9 cellular contexts compared by ENCODE assay signal in genomic region chr2:3536682-3537632, GRCh38. TPM values are rescaled to one million over a fixed set of nuclear protein-coding genes. Genes with fewer than 3 reads are reported as not detected.
DNase-seq lines count a peak whose midpoint lies in the region; ATAC-seq, FAIRE-seq and TF ChIP-seq lines count a peak whose summit lies in the region.
"Had no signal": no experiment of that assay in that cellular context is flagged by ENCODE, and none has a peak within 500 bp of the region (broad histone marks: within the 10 kb centered on the region; RNA-seq: fewer than 3 reads in every experiment).

No MANE protein-coding gene starts in this region.

- H2AFZ ChIP-seq in endothelial cell of umbilical vein (ENCODE audit: low read depth, low read length): peak overlapping the region; percentile 90

- no peaks in the 10 kb centered on the region for H3K9me3 Mint-ChIP-seq in CD8-positive, alpha-beta T cell
- no peaks in the 10 kb centered on the region for H3K9me3 Mint-ChIP-seq in naive thymus-derived CD4-positive, alpha-beta T cell
- peaks cover 0 to 2% (median 0%) of the 10 kb centered on the region in 8 donors for H3K9me3 Mint-ChIP-seq in CD4-positive, alpha-beta memory T cell

- no peaks in the 10 kb centered on the region for H3K27me3 Mint-ChIP-seq in CD8-positive, alpha-beta T cell (ENCODE audit: low read depth)
- H3K27me3 Mint-ChIP-seq in naive thymus-derived CD4-positive, alpha-beta T cell: no peaks in the 10 kb centered on the region
- no peaks in the 10 kb centered on the region for H3K27me3 Mint-ChIP-seq in CD4-positive, alpha-beta memory T cell

- H4K20me1 ChIP-seq in endothelial cell of umbilical vein (replicated peaks; ENCODE audit: control insufficient read depth, extremely low read depth, insufficient read depth, low read length): no peaks in the 10 kb centered on the region

- no peaks in the 10 kb centered on the region for H3K4me1 ChIP-seq in CD8-positive, alpha-beta T cell (ENCODE audit: insufficient read depth, low read length)
- H3K4me1 ChIP-seq in endothelial cell of umbilical vein (ENCODE audit: control insufficient read depth, extremely low read depth, insufficient read depth, low read length): peaks cover 19% of the 10 kb centered on the region
- H3K4me1 ChIP-seq in naive thymus-derived CD4-positive, alpha-beta T cell (ENCODE audit: control insufficient read depth in 2 of 2, insufficient read depth in 2 of 2, low read length in 2 of 2): no peaks in the 10 kb centered on the region
- no peaks in the 10 kb centered on the region for H3K4me1 ChIP-seq in CD4-positive, alpha-beta memory T cell (ENCODE audit: insufficient read depth, low read length)

- H3K79me2 ChIP-seq in endothelial cell of umbilical vein (ENCODE audit: control insufficient read depth, insufficient read depth, low read length): peaks cover under 1% of the 10 kb centered on the region

- POLR2A ChIA-PET in CD8-positive, alpha-beta T cell (lab: Charles Lee): no interaction called here
- POLR2A ChIA-PET in HEK293T (lab: Yijun Ruan, JAX) (interaction anchor here (0.7 to 1.1 kb wide), 2 partner anchors 18 to 68 kb away, joined by 3 to 8 read pairs; partner anchors contain the start of gene ADI1), endothelial cell of umbilical vein (lab: Charles Lee) (interaction anchor here (0.7 to 1.3 kb wide), 2 partner anchors 8 to 18 kb away, joined by 3 read pairs; no protein-coding TSS in a partner anchor)
- POLR2A ChIA-PET in naive thymus-derived CD4-positive, alpha-beta T cell (lab: Charles Lee): interaction anchor here (0.8 kb wide), 1 partner anchor 17 kb away, joined by 3 read pairs; the partner anchor contains the start of gene ADI1
- POLR2A ChIA-PET in CD4-positive, alpha-beta memory T cell (lab: Charles Lee; ENCODE audit: partially characterized antibody): no interaction called here

- intact Hi-C loops in CD8-positive, alpha-beta T cell (cut with DNase I, micrococcal nuclease): no loop called here
- intact Hi-C loops in endothelial cell of umbilical vein (cut with micrococcal nuclease): loop anchor here (1.0 to 5.0 kb wide), 7 partner anchors 14 to 114 kb away; partner anchors contain the start of genes ADI1, RNASEH1 and RPS7
- intact Hi-C loops in naive thymus-derived CD4-positive, alpha-beta T cell (cut with micrococcal nuclease): loop anchor here in 1 of 2 donors (1.0 to 2.0 kb wide), 2 partner anchors 18 to 114 kb away; partner anchors contain the start of gene ADI1
- intact Hi-C loops in CD4-positive, alpha-beta memory T cell (cut with micrococcal nuclease): no loop called here

- H3K9me3 ChIP-seq in CD8-positive, alpha-beta T cell (ENCODE audit: low read length): no peaks in the 10 kb centered on the region
- no peaks in the 10 kb centered on the region for H3K9me3 ChIP-seq in endothelial cell of umbilical vein (replicated peaks; ENCODE audit: control insufficient read depth, insufficient read depth, low read length)
- no peaks in the 10 kb centered on the region for H3K9me3 ChIP-seq in naive thymus-derived CD4-positive, alpha-beta T cell (ENCODE audit: control insufficient read depth in 2 of 3, low read length in 3 of 3)
- H3K9me3 ChIP-seq in CD4-positive, alpha-beta memory T cell (ENCODE audit: control insufficient read depth in 1 of 2, low read length in 2 of 2): no peaks in the 10 kb centered on the region

- H3K27ac ChIP-seq in CD8-positive, alpha-beta T cell (ENCODE audit: low read depth, low read length): no peak overlapping the region
- peak overlapping the region; percentile 90 for H3K27ac ChIP-seq in endothelial cell of umbilical vein (ENCODE audit: insufficient read depth, low read depth, low read length)
- peak overlapping the region; percentile 42 for H3K27ac ChIP-seq in naive thymus-derived CD4-positive, alpha-beta T cell (ENCODE audit: low read depth, low read length)
- H3K27ac ChIP-seq in CD4-positive, alpha-beta memory T cell (ENCODE audit: low read depth, low read length): no peak overlapping the region

- CTCF ChIA-PET in CD8-positive, alpha-beta T cell (lab: Charles Lee): no interaction called here
- CTCF ChIA-PET in HEK293T (lab: Yijun Ruan, JAX) (no interaction called here), endothelial cell of umbilical vein (lab: Charles Lee) (interaction anchor here (0.6 to 2.6 kb wide), 10 partner anchors 9 to 115 kb away, joined by 3 to 12 read pairs (median 3); partner anchors contain the start of genes ADI1 and RNASEH1)
- CTCF ChIA-PET in naive thymus-derived CD4-positive, alpha-beta T cell (lab: Charles Lee): interaction anchor here (0.6 kb wide), 1 partner anchor 189 kb away, joined by 4 read pairs; no protein-coding TSS in a partner anchor
- CTCF ChIA-PET in CD4-positive, alpha-beta memory T cell (lab: Charles Lee; ENCODE audit: partially characterized antibody): no interaction called here

- peaks cover 30% of the 10 kb centered on the region for H3K36me3 Mint-ChIP-seq in CD8-positive, alpha-beta T cell
- peaks cover 0 to 22% (median 2%) of the 10 kb centered on the region in 5 donors for H3K36me3 Mint-ChIP-seq in naive thymus-derived CD4-positive, alpha-beta T cell
- peaks cover 15 to 21% of the 10 kb centered on the region in 2 donors for H3K36me3 Mint-ChIP-seq in CD4-positive, alpha-beta memory T cell

- peak; percentile 93 for FAIRE-seq in endothelial cell of umbilical vein (lab: Jason Lieb, UNC)

- peak overlapping the region; percentile 68 for H3K4me2 ChIP-seq in endothelial cell of umbilical vein (ENCODE audit: insufficient read depth, low read length)

- BruUV-seq in endothelial cell of umbilical vein (replicated peaks; lab: Mats Ljungman, UMichigan): no TSS peak

- H3K27me3 ChIP-seq in CD8-positive, alpha-beta T cell (ENCODE audit: insufficient read depth, low read length): no peaks in the 10 kb centered on the region
- no peaks in the 10 kb centered on the region for H3K27me3 ChIP-seq in endothelial cell of umbilical vein (ENCODE audit: control insufficient read depth in 2 of 2, insufficient read depth in 2 of 2, low read length in 2 of 2)
- H3K27me3 ChIP-seq in naive thymus-derived CD4-positive, alpha-beta T cell (ENCODE audit: control insufficient read depth in 2 of 2, insufficient read depth in 2 of 2, low read length in 2 of 2): no peaks in the 10 kb centered on the region
- H3K27me3 ChIP-seq in CD4-positive, alpha-beta memory T cell (ENCODE audit: insufficient read depth, low read length): no peaks in the 10 kb centered on the region

- dilution Hi-C loops in endothelial cell of umbilical vein (cut with MboI; ENCODE audit: extremely low pct_ligation_motif_present, low sequenced_read_pairs): no loop called here

- peak in 1 of 7 experiments; percentile 20 for DNase-seq in CD8-positive, alpha-beta T cell
- DNase-seq in HEK293T (ENCODE audit: extremely low spot score) (peak; percentile 56), SK-N-DZ (ENCODE audit: low spot score) (peak; percentile 66), endothelial cell of umbilical vein (ENCODE audit: low read depth, low spot score) (peak; percentile 51), retina (no peak)
- DNase-seq in naive thymus-derived CD4-positive, alpha-beta T cell: no peak
- no peak for DNase-seq in CD4-positive, alpha-beta memory T cell

- H3K4me3 Mint-ChIP-seq in CD8-positive, alpha-beta T cell: peak overlapping the region; percentile 82
- H3K4me3 Mint-ChIP-seq in naive thymus-derived CD4-positive, alpha-beta T cell: peak overlapping the region; percentile 72 to 84 (median 76)
- peak overlapping the region in 2 of 8 donors; percentile 18 to 63 for H3K4me3 Mint-ChIP-seq in CD4-positive, alpha-beta memory T cell

- H3K36me3 ChIP-seq in CD8-positive, alpha-beta T cell (ENCODE audit: insufficient read depth, low read length): peaks cover 3% of the 10 kb centered on the region
- peaks cover 2 to 3% of the 10 kb centered on the region in 2 experiments for H3K36me3 ChIP-seq in endothelial cell of umbilical vein (ENCODE audit: control insufficient read depth in 2 of 2, extremely low read depth in 1 of 2, insufficient read depth in 2 of 2, low read length in 2 of 2)
- H3K36me3 ChIP-seq in naive thymus-derived CD4-positive, alpha-beta T cell (ENCODE audit: control insufficient read depth in 2 of 3, insufficient read depth in 3 of 3, low read length in 3 of 3): peaks cover 0 to 15% (median 2%) of the 10 kb centered on the region in 3 experiments
- H3K36me3 ChIP-seq in CD4-positive, alpha-beta memory T cell (ENCODE audit: insufficient read depth, low read length): peaks cover 7% of the 10 kb centered on the region

- no peak for TF ChIP-seq POLR2A in endothelial cell of umbilical vein (IDR thresholded peaks at IDR 0.05; ENCODE audit: low read depth, low read length)

- peaks cover 5% of the 10 kb centered on the region for H3K4me1 Mint-ChIP-seq in CD8-positive, alpha-beta T cell (ENCODE audit: low read depth)
- H3K4me1 Mint-ChIP-seq in naive thymus-derived CD4-positive, alpha-beta T cell: peaks cover 0 to 7% (median 3%) of the 10 kb centered on the region in 7 donors
- peaks cover 0 to under 1% (median 0%) of the 10 kb centered on the region in 4 donors for H3K4me1 Mint-ChIP-seq in CD4-positive, alpha-beta memory T cell

- H3K9ac ChIP-seq in endothelial cell of umbilical vein (replicated peaks; ENCODE audit: extremely low read depth, insufficient read depth, low read length): peak overlapping the region; percentile 91

- TF ChIP-seq CTCF in CD8-positive, alpha-beta T cell (IDR thresholded peaks at IDR 0.05): peak; percentile 22
- TF ChIP-seq CTCF in endothelial cell of umbilical vein (IDR thresholded peaks at IDR 0.05; ENCODE audit: extremely low read depth in 1 of 2, insufficient read depth in 1 of 2, low read depth in 1 of 2, low read length in 2 of 2): peak; percentile 57 to 63

- peak; percentile 85 for ATAC-seq in CD8-positive, alpha-beta T cell
- ATAC-seq in naive thymus-derived CD4-positive, alpha-beta T cell: peak; percentile 68
- no peak for ATAC-seq in GM19035 (IDR thresholded peaks at IDR 0.05; ENCODE audit: unreplicated experiment)

- peak overlapping the region; percentile 84 for H3K27ac Mint-ChIP-seq in CD8-positive, alpha-beta T cell
- peak overlapping the region; percentile 45 to 85 (median 68) for H3K27ac Mint-ChIP-seq in naive thymus-derived CD4-positive, alpha-beta T cell
- peak overlapping the region in 3 of 7 donors; percentile 2 to 37 (median 19) for H3K27ac Mint-ChIP-seq in CD4-positive, alpha-beta memory T cell

- peak overlapping the region; percentile 40 for H3K4me3 ChIP-seq in CD8-positive, alpha-beta T cell (ENCODE audit: low read depth, low read length)
- H3K4me3 ChIP-seq in endothelial cell of umbilical vein (replicated peaks in 1 of 3; ENCODE audit: insufficient read depth in 1 of 3, low read depth in 1 of 3, low read length in 3 of 3): peak overlapping the region in 2 of 3 experiments; percentile 21 to 51
- peak overlapping the region; percentile 41 for H3K4me3 ChIP-seq in naive thymus-derived CD4-positive, alpha-beta T cell (ENCODE audit: low read length)
- no peak overlapping the region for H3K4me3 ChIP-seq in CD4-positive, alpha-beta memory T cell (ENCODE audit: low read length in 2 of 2)

- H3K9me1 ChIP-seq in endothelial cell of umbilical vein (replicated peaks; ENCODE audit: control insufficient read depth, extremely low read depth, insufficient read depth, low read length): no peaks in the 10 kb centered on the region

RNA-seq across cellular contexts. Expression of gene ADI1, which starts 17.6 kb away (rescaled TPM):
- total RNA-seq in CD8-positive, alpha-beta T cell: 10 to 100 TPM; 21.9 to 22.4 TPM
- polyA plus RNA-seq in SK-N-DZ (2014; cell fraction: cytosol; rRNA removed): 43.2 and 45.6 TPM in 2 replicates
- 43.4 and 47.2 TPM in 2 replicates for polyA plus RNA-seq in SK-N-DZ (2014; cell fraction: nucleus; rRNA removed)
- 42.6 and 49.7 TPM in 2 replicates for total RNA-seq in endothelial cell of umbilical vein
- polyA plus RNA-seq in endothelial cell of umbilical vein: 30.5 and 38.6 TPM in 2 replicates
- 53.2 and 62.1 TPM in 2 replicates for polyA plus RNA-seq in endothelial cell of umbilical vein (2011; cell fraction: cytosol; rRNA removed)
- 39.2 and 42.6 TPM in 2 replicates for polyA plus RNA-seq in endothelial cell of umbilical vein (2011; cell fraction: nucleus; rRNA removed)
- 44.9 and 57.0 TPM in 2 replicates for polyA plus RNA-seq in endothelial cell of umbilical vein (2012)
- polyA minus RNA-seq in endothelial cell of umbilical vein: 23.4 and 25.1 TPM in 2 replicates
- 29.7 TPM for polyA minus RNA-seq in endothelial cell of umbilical vein (2011; cell fraction: cytosol; rRNA and poly(A)+ RNA removed)
- polyA minus RNA-seq in endothelial cell of umbilical vein (2011; cell fraction: nucleus; rRNA and poly(A)+ RNA removed): 12.2 and 17.3 TPM in 2 replicates
- 10 to 100 TPM; 26.4 to 41.7 (median 39.3) TPM for total RNA-seq in naive thymus-derived CD4-positive, alpha-beta T cell
- polyA plus RNA-seq in naive thymus-derived CD4-positive, alpha-beta T cell: 10 to 100 TPM; 60.9 to 73.3 TPM
- 10 to 100 TPM; 32.3 to 36.4 TPM for total RNA-seq in CD4-positive, alpha-beta memory T cell
- polyA plus RNA-seq in CD4-positive, alpha-beta memory T cell: 100 to 1,000 TPM in 1 of 2 donors, 10 to 100 TPM in 1; 52.5 to 115 TPM

RNA-seq across cellular contexts. Expression of gene RNASEH1, which starts 21.2 kb away (rescaled TPM):
- total RNA-seq in CD8-positive, alpha-beta T cell: 10 to 100 TPM; 31.1 to 34.1 TPM
- 35.5 and 40.1 TPM in 2 replicates for polyA plus RNA-seq in SK-N-DZ (2014; cell fraction: cytosol; rRNA removed)
- 22.3 and 30.8 TPM in 2 replicates for polyA plus RNA-seq in SK-N-DZ (2014; cell fraction: nucleus; rRNA removed)
- 30.8 and 31.4 TPM in 2 replicates for total RNA-seq in endothelial cell of umbilical vein
- 8.3 and 12.8 TPM in 2 replicates for polyA plus RNA-seq in endothelial cell of umbilical vein
- 15.5 and 17.7 TPM in 2 replicates for polyA plus RNA-seq in endothelial cell of umbilical vein (2011; cell fraction: cytosol; rRNA removed)
- 10.7 and 14.4 TPM in 2 replicates for polyA plus RNA-seq in endothelial cell of umbilical vein (2011; cell fraction: nucleus; rRNA removed)
- 26.7 and 36.1 TPM in 2 replicates for polyA plus RNA-seq in endothelial cell of umbilical vein (2012)
- polyA minus RNA-seq in endothelial cell of umbilical vein: 10.6 and 12.7 TPM in 2 replicates
- polyA minus RNA-seq in endothelial cell of umbilical vein (2011; cell fraction: cytosol; rRNA and poly(A)+ RNA removed): 16.5 TPM
- polyA minus RNA-seq in endothelial cell of umbilical vein (2011; cell fraction: nucleus; rRNA and poly(A)+ RNA removed): 6.1 and 6.9 TPM in 2 replicates
- total RNA-seq in naive thymus-derived CD4-positive, alpha-beta T cell: 10 to 100 TPM; 17.6 to 31.2 (median 23.4) TPM
- 10 to 100 TPM; 31.1 to 37.6 TPM for polyA plus RNA-seq in naive thymus-derived CD4-positive, alpha-beta T cell
- total RNA-seq in CD4-positive, alpha-beta memory T cell: 10 to 100 TPM; 22.0 to 24.0 TPM
- 10 to 100 TPM; 30.6 to 43.1 TPM for polyA plus RNA-seq in CD4-positive, alpha-beta memory T cell

RNA-seq across cellular contexts. Expression of gene RPS7, which starts 38.1 kb away (rescaled TPM):
- 1,000 to 10,000 TPM; 1,923 to 2,016 TPM for total RNA-seq in CD8-positive, alpha-beta T cell
- polyA plus RNA-seq in SK-N-DZ (2014; cell fraction: cytosol; rRNA removed): 7,441 and 7,592 TPM in 2 replicates
- 6,740 and 9,402 TPM in 2 replicates for polyA plus RNA-seq in SK-N-DZ (2014; cell fraction: nucleus; rRNA removed)
- 1,506 and 1,544 TPM in 2 replicates for total RNA-seq in endothelial cell of umbilical vein
- polyA plus RNA-seq in endothelial cell of umbilical vein: 712 and 1,210 TPM in 2 replicates
- polyA plus RNA-seq in endothelial cell of umbilical vein (2011; cell fraction: cytosol; rRNA removed): 1,730 and 1,737 TPM in 2 replicates
- polyA plus RNA-seq in endothelial cell of umbilical vein (2011; cell fraction: nucleus; rRNA removed): 533 and 585 TPM in 2 replicates
- 1,981 and 2,150 TPM in 2 replicates for polyA plus RNA-seq in endothelial cell of umbilical vein (2012)
- 252 and 276 TPM in 2 replicates for polyA minus RNA-seq in endothelial cell of umbilical vein
- 328 TPM for polyA minus RNA-seq in endothelial cell of umbilical vein (2011; cell fraction: cytosol; rRNA and poly(A)+ RNA removed)
- polyA minus RNA-seq in endothelial cell of umbilical vein (2011; cell fraction: nucleus; rRNA and poly(A)+ RNA removed): 72.1 and 75.3 TPM in 2 replicates
- 1,000 to 10,000 TPM; 1,197 to 1,878 (median 1,602) TPM for total RNA-seq in naive thymus-derived CD4-positive, alpha-beta T cell
- 1,000 to 10,000 TPM; 1,224 to 1,352 TPM for polyA plus RNA-seq in naive thymus-derived CD4-positive, alpha-beta T cell
- 1,000 to 10,000 TPM; 1,594 to 1,656 TPM for total RNA-seq in CD4-positive, alpha-beta memory T cell
- 1,000 to 10,000 TPM in 1 of 2 donors, 100 to 1,000 TPM in 1; 904 to 1,178 TPM for polyA plus RNA-seq in CD4-positive, alpha-beta memory T cell

RNA-seq across cellular contexts. Expression of gene COLEC11, which starts 58.0 kb away (rescaled TPM):
- not detected for total RNA-seq in CD8-positive, alpha-beta T cell
- 28.0 and 37.2 TPM in 2 replicates for polyA plus RNA-seq in SK-N-DZ (2014; cell fraction: cytosol; rRNA removed)
- 24.5 and 27.2 TPM in 2 replicates for polyA plus RNA-seq in SK-N-DZ (2014; cell fraction: nucleus; rRNA removed)
- not detected in 2 replicates for total RNA-seq in endothelial cell of umbilical vein
- 0.15 and 0.19 TPM in 2 replicates for polyA plus RNA-seq in endothelial cell of umbilical vein
- 0.15 and 0.17 TPM in 2 replicates for polyA plus RNA-seq in endothelial cell of umbilical vein (2011; cell fraction: cytosol; rRNA removed)
- polyA plus RNA-seq in endothelial cell of umbilical vein (2011; cell fraction: nucleus; rRNA removed): not detected in 2 replicates
- polyA plus RNA-seq in endothelial cell of umbilical vein (2012): not detected in 2 replicates
- polyA minus RNA-seq in endothelial cell of umbilical vein: not detected in 2 replicates
- not detected for polyA minus RNA-seq in endothelial cell of umbilical vein (2011; cell fraction: cytosol; rRNA and poly(A)+ RNA removed)
- polyA minus RNA-seq in endothelial cell of umbilical vein (2011; cell fraction: nucleus; rRNA and poly(A)+ RNA removed): not detected in 2 replicates
- under 1 TPM in 1 of 5 experiments, not detected in 4; 0.48 TPM for total RNA-seq in naive thymus-derived CD4-positive, alpha-beta T cell
- under 1 TPM in 1 of 2 donors, not detected in 1; 0.46 TPM for polyA plus RNA-seq in naive thymus-derived CD4-positive, alpha-beta T cell
- total RNA-seq in CD4-positive, alpha-beta memory T cell: not detected
- under 1 TPM in 1 of 2 donors, not detected in 1; 0.30 TPM for polyA plus RNA-seq in CD4-positive, alpha-beta memory T cell
- total RNA-seq: T-helper 1 cell treated with Interleukin-12 subunit alpha and Interleukin-12 subunit beta and Interleukin-4 antibody, amounts not matched to agents 30 ng/mL and 1 ng/mL, for 36 hours had no signal

Comparison
In these comparisons a context has a peak if more than half of its experiments do, and no peak if none do; other contexts are left out.
1. DNase-seq: peak in HEK293T (single experiment), SK-N-DZ (single experiment) and endothelial cell of umbilical vein (single experiment); none in naive thymus-derived CD4-positive, alpha-beta T cell (0 of 9), retina (single experiment) and CD4-positive, alpha-beta memory T cell (0 of 5).
2. H3K27ac ChIP-seq: peak in endothelial cell of umbilical vein (single experiment) and naive thymus-derived CD4-positive, alpha-beta T cell (single experiment); none in CD8-positive, alpha-beta T cell (single experiment) and CD4-positive, alpha-beta memory T cell (single experiment).
3. H3K4me3 ChIP-seq: peak in CD8-positive, alpha-beta T cell (single experiment), endothelial cell of umbilical vein (2 of 3) and naive thymus-derived CD4-positive, alpha-beta T cell (single experiment); none in CD4-positive, alpha-beta memory T cell (0 of 2).
4. CTCF ChIA-PET loops: an anchor here in endothelial cell of umbilical vein (0.6 to 2.6 kb wide) and naive thymus-derived CD4-positive, alpha-beta T cell (0.6 kb wide); none called in CD8-positive, alpha-beta T cell, HEK293T and CD4-positive, alpha-beta memory T cell.
5. POLR2A ChIA-PET loops: an anchor here in HEK293T (0.7 to 1.1 kb wide), endothelial cell of umbilical vein (0.7 to 1.3 kb wide) and naive thymus-derived CD4-positive, alpha-beta T cell (0.8 kb wide); none called in CD8-positive, alpha-beta T cell and CD4-positive, alpha-beta memory T cell.